12 cellular contexts compared by ENCODE assay signal in the genomic region with DNA sequence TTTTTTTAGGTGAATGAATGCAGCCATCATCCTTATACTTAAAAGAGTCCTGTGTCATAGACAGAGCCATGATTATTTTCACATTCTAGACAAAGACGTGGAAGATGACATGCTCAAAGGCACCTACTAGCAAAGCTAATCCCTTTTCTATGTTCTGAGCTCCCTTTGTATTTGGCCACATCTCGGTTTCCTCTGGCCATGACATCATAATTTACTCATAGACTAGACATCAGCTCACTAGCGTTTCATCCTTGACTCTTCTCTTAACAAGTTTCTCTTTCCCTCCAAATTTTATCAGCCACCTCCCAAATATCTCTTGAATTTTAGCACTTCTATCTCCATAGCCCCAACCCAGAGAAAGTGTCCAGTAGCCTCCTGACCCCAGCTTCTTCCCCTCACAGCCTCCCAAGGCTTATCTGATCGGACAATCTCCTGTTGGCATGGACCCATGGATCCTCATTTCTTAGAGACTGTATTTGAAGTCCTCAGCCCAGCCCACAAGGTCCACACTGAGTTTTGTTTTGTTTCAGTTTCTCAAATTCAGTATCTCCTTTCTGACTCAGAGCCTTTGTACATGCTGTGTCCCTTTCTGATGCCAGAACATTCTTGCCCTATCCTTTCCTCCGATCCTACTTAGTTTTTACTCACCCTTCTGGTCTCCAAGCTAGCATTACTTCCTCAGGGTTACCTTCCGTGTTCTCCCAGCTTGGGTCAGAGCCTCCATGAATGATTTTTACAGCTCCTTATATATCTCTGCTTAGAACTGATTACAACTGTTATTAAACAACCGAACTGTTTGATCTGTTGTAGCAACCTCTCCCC. TPM values are rescaled to one million over a fixed set of nuclear protein-coding genes. Genes with fewer than 3 reads are reported as not detected.
DNase-seq lines count a peak whose midpoint lies in the region; TF ChIP-seq lines count a peak whose summit lies in the region.
"Had no signal": no experiment of that assay in that cellular context is flagged by ENCODE, and none has a peak within 500 bp of the region (broad histone marks: within the 10 kb centered on the region; RNA-seq: fewer than 3 reads in every experiment).

No MANE protein-coding gene starts in this region.

- no peaks in the 10 kb centered on the region for H3K9me3 Mint-ChIP-seq in activated naive CD4-positive, alpha-beta T cell treated with anti-CD3 and anti-CD28 coated beads, Interleukin-2, amount 10 ng/mL, durations not matched to agents 7 days and 5 days
- no peaks in the 10 kb centered on the region for H3K9me3 Mint-ChIP-seq in activated naive CD8-positive, alpha-beta T cell (ENCODE audit: low read depth)
- H3K9me3 Mint-ChIP-seq in type B pancreatic cell = no peaks in the 10 kb centered on the region

- H3K36me3 ChIP-seq in hepatocyte (replicated peaks; ENCODE audit: insufficient read depth, low read depth) = no peaks in the 10 kb centered on the region

- H3K9me3 ChIP-seq in hepatocyte (ENCODE audit: low read depth) = no peaks in the 10 kb centered on the region

- peaks cover 79% of the 10 kb centered on the region for H3K4me1 Mint-ChIP-seq in activated naive CD4-positive, alpha-beta T cell treated with anti-CD3 and anti-CD28 coated beads, Interleukin-2, amount 10 ng/mL, durations not matched to agents 7 days and 5 days
- H3K4me1 Mint-ChIP-seq in activated naive CD8-positive, alpha-beta T cell (ENCODE audit: low read depth) = peaks cover 71% of the 10 kb centered on the region
- H3K4me1 Mint-ChIP-seq in type B pancreatic cell (ENCODE audit: unreplicated experiment) = peaks cover 36% of the 10 kb centered on the region

- no peak overlapping the region for H3K4me3 ChIP-seq in hepatocyte

- TF ChIP-seq CTCF in hepatocyte (IDR thresholded peaks at IDR 0.05; ENCODE audit: poor library complexity) = no peak
- TF ChIP-seq CTCF in type B pancreatic cell (conservative IDR thresholded peaks at IDR 0.05) = no peak

- H3K36me3 Mint-ChIP-seq in activated naive CD4-positive, alpha-beta T cell treated with anti-CD3 and anti-CD28 coated beads, Interleukin-2, amount 10 ng/mL, durations not matched to agents 7 days and 5 days = peaks cover 4% of the 10 kb centered on the region
- no peaks in the 10 kb centered on the region for H3K36me3 Mint-ChIP-seq in activated naive CD8-positive, alpha-beta T cell
- H3K36me3 Mint-ChIP-seq in type B pancreatic cell = no peaks in the 10 kb centered on the region

- DNase-seq in activated naive CD4-positive, alpha-beta T cell treated with anti-CD3 and anti-CD28 coated beads, Interleukin-2, amount 10 ng/mL, durations not matched to agents 7 days and 5 days = peak; percentile 42
- DNase-seq in activated naive CD4-positive, alpha-beta T cell (lab: John Stamatoyannopoulos, UW) = no peak
- DNase-seq in hepatocyte (ENCODE audit: low spot score) (no peak), type B pancreatic cell (ENCODE audit: extremely low spot score, unreplicated experiment) (peak; percentile 13), LoVo (ENCODE audit: low spot score) (no peak), retina (no peak), UCSD-AML1 (lab: John Stamatoyannopoulos, UW; ENCODE audit: unreplicated experiment) (no peak)
- DNase-seq: NCI-H1417 had no signal

- H3K27ac ChIP-seq in hepatocyte = no peak overlapping the region

- CTCF ChIA-PET in activated naive CD4-positive, alpha-beta T cell treated with anti-CD3 and anti-CD28 coated beads, Interleukin-2, amount 10 ng/mL, durations not matched to agents 7 days and 5 days (lab: Charles Lee) = interaction anchor here (0.7 to 2.2 kb wide), 5 partner anchors 10 to 188 kb away, joined by 4 to 7 read pairs (median 4); partner anchors contain the start of gene AHCYL1

- 79% methylated on average over 7 of the region's 7 CpGs for WGBS in hepatocyte (ENCODE audit: low lambda C conversion rate, missing lambda C conversion rate)

- no peaks in the 10 kb centered on the region for H3K79me2 ChIP-seq in hepatocyte

- H3K4me1 ChIP-seq in hepatocyte (ENCODE audit: insufficient read depth) = peaks cover 13% of the 10 kb centered on the region

- no peaks in the 10 kb centered on the region for H3K27me3 ChIP-seq in hepatocyte

- H4K20me1 ChIP-seq in hepatocyte (ENCODE audit: insufficient read depth, poor library complexity, severe bottlenecking) = no peaks in the 10 kb centered on the region

- H3K27me3 Mint-ChIP-seq in activated naive CD4-positive, alpha-beta T cell treated with anti-CD3 and anti-CD28 coated beads, Interleukin-2, amount 10 ng/mL, durations not matched to agents 7 days and 5 days = no peaks in the 10 kb centered on the region
- H3K27me3 Mint-ChIP-seq in activated naive CD8-positive, alpha-beta T cell = no peaks in the 10 kb centered on the region
- H3K27me3 Mint-ChIP-seq in type B pancreatic cell = no peaks in the 10 kb centered on the region

- H3K4me2 ChIP-seq in hepatocyte = peak overlapping the region; percentile 10

- peak overlapping the region; percentile 71 for H3K27ac Mint-ChIP-seq in activated naive CD4-positive, alpha-beta T cell treated with anti-CD3 and anti-CD28 coated beads, Interleukin-2, amount 10 ng/mL, durations not matched to agents 7 days and 5 days
- peak overlapping the region; percentile 47 for H3K27ac Mint-ChIP-seq in activated naive CD8-positive, alpha-beta T cell
- peak overlapping the region; percentile 6 for H3K27ac Mint-ChIP-seq in type B pancreatic cell

- H3K9me2 ChIP-seq in hepatocyte (replicated peaks; ENCODE audit: insufficient read depth) = no peaks in the 10 kb centered on the region

- no peak overlapping the region for H2AFZ ChIP-seq in hepatocyte

- H3K4me3 Mint-ChIP-seq in activated naive CD4-positive, alpha-beta T cell treated with anti-CD3 and anti-CD28 coated beads, Interleukin-2, amount 10 ng/mL, durations not matched to agents 7 days and 5 days = no peak overlapping the region
- H3K4me3 Mint-ChIP-seq in activated naive CD8-positive, alpha-beta T cell = no peak overlapping the region
- no peak overlapping the region for H3K4me3 Mint-ChIP-seq in type B pancreatic cell

RNA-seq across cellular contexts. Expression of gene EPS8L3, which starts 33.0 kb away (rescaled TPM):
- total RNA-seq in hepatocyte (40.2 and 48.1 TPM in 2 replicates), type B pancreatic cell (ENCODE audit: low replicate concordance) (9.9 and 19.1 TPM in 2 replicates)
- polyA plus RNA-seq in hepatocyte = 97.3 and 105 TPM in 2 replicates
- total RNA-seq: esophagus mucosa, lung microvascular endothelial cell, urinary bladder had no signal

RNA-seq across cellular contexts. Expression of gene GSTM3, which starts 55.9 kb away (rescaled TPM):
- total RNA-seq in hepatocyte (297 and 337 TPM in 2 replicates), type B pancreatic cell (ENCODE audit: low replicate concordance) (32.9 and 78.4 TPM in 2 replicates)
- polyA plus RNA-seq in hepatocyte = 905 and 962 TPM in 2 replicates

Comparison
In these comparisons a context has a peak if more than half of its experiments do, and no peak if none do; other contexts are left out.
1. DNase-seq: peak in activated naive CD4-positive, alpha-beta T cell treated with anti-CD3 and anti-CD28 coated beads, Interleukin-2, amount 10 ng/mL, durations not matched to agents 7 days and 5 days (single experiment) and type B pancreatic cell (single experiment); none in activated naive CD4-positive, alpha-beta T cell (0 of 4), hepatocyte (single experiment), LoVo (single experiment), retina (single experiment) and UCSD-AML1 (single experiment).
2. H3K27ac Mint-ChIP-seq: peak in every context shown above with its lines; median percentile 71 in activated naive CD4-positive, alpha-beta T cell treated with anti-CD3 and anti-CD28 coated beads, Interleukin-2, amount 10 ng/mL, durations not matched to agents 7 days and 5 days; 47 in activated naive CD8-positive, alpha-beta T cell; 6 in type B pancreatic cell.